9 cellular contexts compared by ENCODE assay signal in genomic region chr11:1640076-1640946, GRCh38. TPM values are rescaled to one million over a fixed set of nuclear protein-coding genes. Genes with fewer than 3 reads are reported as not detected.
DNase-seq lines count a peak whose midpoint lies in the region; ATAC-seq, FAIRE-seq and TF ChIP-seq lines count a peak whose summit lies in the region.
"Had no signal": no experiment of that assay in that cellular context is flagged by ENCODE, and none has a peak within 500 bp of the region (broad histone marks: within the 10 kb centered on the region; RNA-seq: fewer than 3 reads in every experiment).

No MANE protein-coding gene starts in this region.

- TF ChIP-seq POLR2A in H1 (IDR thresholded peaks at IDR 0.05; ENCODE audit: control extremely low read depth in 1 of 2, low read depth in 2 of 2, low read length in 2 of 2): no peak

- no peak overlapping the region for H3K4me3 ChIP-seq in H1 (ENCODE audit: extremely low read depth in 1 of 4, insufficient read depth in 2 of 4, low read depth in 3 of 4, low read length in 4 of 4)

- TF ChIP-seq EP300 in H1 (IDR thresholded peaks at IDR 0.05; ENCODE audit: borderline replicate concordance in 1 of 2, low read depth in 2 of 2, low read length in 2 of 2): no peak

- H3K36me3 ChIP-seq in H1 (ENCODE audit: control insufficient read depth in 2 of 4, insufficient read depth in 4 of 4, low read length in 3 of 4): no peaks in the 10 kb centered on the region

- H3K27me3 Mint-ChIP-seq in Calu3 (ENCODE audit: unreplicated experiment) (peaks cover 85% of the 10 kb centered on the region), nephron progenitor cell (ENCODE audit: low read depth, poor library complexity) (peaks cover 29% of the 10 kb centered on the region)

- no peak overlapping the region for H3K4ac ChIP-seq in H1 (replicated peaks; ENCODE audit: insufficient read length, low read depth, low read length)

- peak; percentile 42 to 60; a peak in 3 of 4 replicates for TF ChIP-seq RAD21 in H1 (IDR thresholded peaks at IDR 0.05 in 1 of 2, conservative IDR thresholded peaks at IDR 0.05 in 1 of 2; ENCODE audit: low read depth in 2 of 2, low read length in 2 of 2)

- no peaks in the 10 kb centered on the region; the same call in 1 of the 2 replicates for H3K23me2 ChIP-seq in H1 (ENCODE audit: low read depth, low read length)

- H3K27ac ChIP-seq in H1 (ENCODE audit: low read depth, low read length): no peak overlapping the region

- no peak for FAIRE-seq in H1 (lab: Jason Lieb, UNC)

- no peaks in the 10 kb centered on the region for H3K36me3 Mint-ChIP-seq in Calu3 (ENCODE audit: insufficient read depth, unreplicated experiment)
- H3K36me3 Mint-ChIP-seq in nephron progenitor cell (ENCODE audit: low read depth): no peaks in the 10 kb centered on the region

- H4K5ac ChIP-seq in H1 (ENCODE audit: insufficient read length, low read depth, low read length): no peak overlapping the region

- H4K20me1 ChIP-seq in H1 (replicated peaks in 1 of 2; ENCODE audit: control insufficient read depth in 1 of 2, insufficient read depth in 2 of 2, low read length in 2 of 2): no peaks in the 10 kb centered on the region

- no peak overlapping the region for H3K23ac ChIP-seq in H1 (ENCODE audit: insufficient read length)

- intact Hi-C loops in Calu3 (cut with micrococcal nuclease; ENCODE audit: unreplicated experiment): no loop called here

- no peak overlapping the region for H3K56ac ChIP-seq in H1 (replicated peaks; ENCODE audit: insufficient read length, low read depth, low read length)

- no peaks in the 10 kb centered on the region; a peak in 1 of 7 replicates for H3K4me1 ChIP-seq in H1 (replicated peaks in 1 of 4; ENCODE audit: control insufficient read depth in 3 of 4, insufficient read depth in 4 of 4, low read length in 3 of 4)

- peak overlapping the region; percentile 44; the same call in 1 of the 2 replicates for H2BK5ac ChIP-seq in H1 (ENCODE audit: low read depth, low read length)

- H2BK20ac ChIP-seq in H1 (ENCODE audit: low read length): no peak overlapping the region

- no peak overlapping the region for H2AK5ac ChIP-seq in H1 (ENCODE audit: low read depth, low read length)

- H3K9me3 Mint-ChIP-seq in Calu3 (ENCODE audit: low read depth, unreplicated experiment) (no peaks in the 10 kb centered on the region), nephron progenitor cell (no peaks in the 10 kb centered on the region)

- ATAC-seq in GM19328 (IDR thresholded peaks at IDR 0.05; ENCODE audit: unreplicated experiment) (no peak), GM19351 (IDR thresholded peaks at IDR 0.05; ENCODE audit: unreplicated experiment) (no peak), GM18511 (IDR thresholded peaks at IDR 0.05; ENCODE audit: unreplicated experiment) (no peak)

- H3K18ac ChIP-seq in H1 (ENCODE audit: extremely low read depth, low read length): no peak overlapping the region

- H4K8ac ChIP-seq in H1 (ENCODE audit: extremely low read depth, insufficient read depth, low read length): peak overlapping the region; percentile 20; the same call in 1 of the 2 replicates

- no peaks in the 10 kb centered on the region for H3K79me1 ChIP-seq in H1 (ENCODE audit: low read depth, low read length)

- 0 out of 2 replicates have a peak overlapping the region, but pooled peaks have one; percentile 34 for H2AFZ ChIP-seq in H1 (ENCODE audit: low read length)

- H2BK120ac ChIP-seq in H1 (replicated peaks; ENCODE audit: low read depth, low read length): no peak overlapping the region

- 0 out of 2 replicates have a peak overlapping the region, but pooled peaks have one; percentile 27 for H2BK12ac ChIP-seq in H1 (ENCODE audit: low read depth, low read length)

- H3K9ac ChIP-seq in H1 (replicated peaks in 1 of 4; ENCODE audit: extremely low read depth in 1 of 4, low read depth in 3 of 4, low read length in 3 of 4): no peak overlapping the region

- TF ChIP-seq CTCF in Calu3 (IDR thresholded peaks at IDR 0.05; ENCODE audit: unreplicated experiment) (peak; percentile 86), H1 (IDR thresholded peaks at IDR 0.05; ENCODE audit: control extremely low read depth in 1 of 3, insufficient read depth in 1 of 3, low read depth in 1 of 3, low read length in 3 of 3) (peak; percentile 86 to 92 (median 89)), nephron progenitor cell (IDR thresholded peaks at IDR 0.05) (peak; percentile 89)

- CTCF ChIA-PET in Calu3 (lab: Charles Lee): interaction anchor here (1.4 kb wide), 1 partner anchor 9 kb away, joined by 4 read pairs; no protein-coding TSS in a partner anchor
- CTCF ChIA-PET in H1 (lab: Charles Lee; ENCODE audit: partially characterized antibody): interaction anchor here (0.6 to 4.9 kb wide), 42 partner anchors 8 to 620 kb away, joined by 3 to 47 read pairs (median 4); partner anchors contain the start of genes KRTAP5-3 and KRTAP5-5

- peak; percentile 61 for DNase-seq in Calu3
- DNase-seq in HCEC 1CT: peak; percentile 9
- peak; percentile 47 for DNase-seq in SK-N-DZ (ENCODE audit: low spot score)
- peak; percentile 58 to 87 for DNase-seq in H1 (ENCODE audit: low read depth in 1 of 2, low spot score in 2 of 2)
- DNase-seq in nephron progenitor cell: peak; percentile 74

- H3K4me1 Mint-ChIP-seq in Calu3 (ENCODE audit: low read depth, unreplicated experiment) (no peaks in the 10 kb centered on the region), nephron progenitor cell (peaks cover 30% of the 10 kb centered on the region)

- BruUV-seq in Calu3 (replicated peaks; lab: Mats Ljungman, UMichigan): no TSS peak

- H3K27ac Mint-ChIP-seq in Calu3 (ENCODE audit: unreplicated experiment): no peak overlapping the region
- H3K27ac Mint-ChIP-seq in nephron progenitor cell: no peak overlapping the region

- no peak overlapping the region for H4K91ac ChIP-seq in H1 (replicated peaks; ENCODE audit: insufficient read length, low read length)

- no peak overlapping the region for H3K4me2 ChIP-seq in H1 (ENCODE audit: insufficient read depth in 1 of 2, low read depth in 2 of 2, low read length in 2 of 2)

- H2BK15ac ChIP-seq in H1 (ENCODE audit: low read length): no peak overlapping the region

- no peaks in the 10 kb centered on the region for H3K79me2 ChIP-seq in H1 (ENCODE audit: control insufficient read depth in 1 of 2, insufficient read depth in 2 of 2, low read length in 2 of 2)

- H3K4me3 Mint-ChIP-seq in Calu3 (ENCODE audit: low read depth, unreplicated experiment) (no peak overlapping the region), nephron progenitor cell (no peak overlapping the region)

- WGBS in H1 (ENCODE audit: extremely low coverage in 1 of 2, insufficient coverage in 1 of 2, insufficient read length in 1 of 2, insufficient replicate concordance in 2 of 2, low coverage in 1 of 2, low lambda C conversion rate in 2 of 2, missing lambda C conversion rate in 1 of 2), 2 experiments: 56% methylated on average over 31 of the region's 32 CpGs; no CpG with 5 or more reads in 1 of the 2 experiments

- no peaks in the 10 kb centered on the region for H3K9me3 ChIP-seq in H1 (ENCODE audit: insufficient read depth in 2 of 2, low read depth in 1 of 2, low read length in 1 of 2)

- no peaks in the 10 kb centered on the region; a peak in 1 of 7 replicates for H3K27me3 ChIP-seq in H1 (replicated peaks in 1 of 4; ENCODE audit: control insufficient read depth in 3 of 4, extremely low read depth in 1 of 4, insufficient read depth in 3 of 4, low read length in 3 of 4)

- POLR2A ChIA-PET in H1 (lab: Charles Lee; ENCODE audit: partially characterized antibody): no interaction called here

- H3K14ac ChIP-seq in H1 (ENCODE audit: insufficient read length): no peak overlapping the region

RNA-seq across cellular contexts. Expression of gene KRTAP5-5, which starts 10.7 kb away (rescaled TPM):
- total RNA-seq in Calu3 (2022): not detected in 2 replicates
- polyA plus RNA-seq in SK-N-DZ (2014; cell fraction: cytosol; rRNA removed): not detected in 2 replicates
- polyA plus RNA-seq in SK-N-DZ (2014; cell fraction: nucleus; rRNA removed): not detected in 2 replicates
- not detected in 2 replicates for total RNA-seq in H1 (2021; fragmentation: NEBNext Ultra II Directional; extraction: Animal tissue kit (Norgen Biotek cat#: 25700))
- polyA plus RNA-seq in H1 (2011; rRNA removed): 0.09 TPM in 1 of 2 replicates, not detected in the other
- not detected for polyA plus RNA-seq in H1 (2011; cell fraction: cytosol; rRNA removed)
- polyA plus RNA-seq in H1 (2011; cell fraction: nucleus; rRNA removed): not detected
- polyA plus RNA-seq in H1 (2012, experiment 1 of 2): not detected in 4 replicates
- not detected for polyA plus RNA-seq in H1 (2012, experiment 2 of 2)
- not detected for polyA plus RNA-seq in H1 (2013, experiment 1 of 2)
- not detected for polyA plus RNA-seq in H1 (2013, experiment 2 of 2)
- polyA minus RNA-seq in H1 (2011; rRNA and poly(A)+ RNA removed): not detected in 2 replicates
- not detected for polyA minus RNA-seq in H1 (2011; cell fraction: cytosol; rRNA and poly(A)+ RNA removed)
- polyA minus RNA-seq in H1 (2011; cell fraction: nucleus; rRNA and poly(A)+ RNA removed): not detected
- total RNA-seq: RPMI7951 had no signal

RNA-seq across cellular contexts. Expression of gene KRTAP5-4, which starts 18.4 kb away (rescaled TPM):
- not detected in 2 replicates for total RNA-seq in Calu3 (2022)
- polyA plus RNA-seq in SK-N-DZ (2014; cell fraction: cytosol; rRNA removed): not detected in 2 replicates
- polyA plus RNA-seq in SK-N-DZ (2014; cell fraction: nucleus; rRNA removed): not detected in 2 replicates
- not detected in 2 replicates for total RNA-seq in H1 (2021; fragmentation: NEBNext Ultra II Directional; extraction: Animal tissue kit (Norgen Biotek cat#: 25700))
- not detected in 2 replicates for polyA plus RNA-seq in H1 (2011; rRNA removed)
- not detected for polyA plus RNA-seq in H1 (2011; cell fraction: cytosol; rRNA removed)
- not detected for polyA plus RNA-seq in H1 (2011; cell fraction: nucleus; rRNA removed)
- not detected in 4 replicates for polyA plus RNA-seq in H1 (2012, experiment 1 of 2)
- not detected for polyA plus RNA-seq in H1 (2012, experiment 2 of 2)
- not detected for polyA plus RNA-seq in H1 (2013, experiment 1 of 2)
- not detected for polyA plus RNA-seq in H1 (2013, experiment 2 of 2)
- polyA minus RNA-seq in H1 (2011; rRNA and poly(A)+ RNA removed): not detected in 2 replicates
- not detected for polyA minus RNA-seq in H1 (2011; cell fraction: cytosol; rRNA and poly(A)+ RNA removed)
- not detected for polyA minus RNA-seq in H1 (2011; cell fraction: nucleus; rRNA and poly(A)+ RNA removed)
- total RNA-seq: RPMI7951 had no signal

RNA-seq across cellular contexts. Expression of gene KRTAP5-3, which starts 32.0 kb away (rescaled TPM):
- total RNA-seq in Calu3 (2022): not detected in 2 replicates
- polyA plus RNA-seq in SK-N-DZ (2014; cell fraction: cytosol; rRNA removed): not detected in 2 replicates
- polyA plus RNA-seq in SK-N-DZ (2014; cell fraction: nucleus; rRNA removed): not detected in 2 replicates
- total RNA-seq in H1 (2021; fragmentation: NEBNext Ultra II Directional; extraction: Animal tissue kit (Norgen Biotek cat#: 25700)): not detected in 2 replicates
- not detected in 2 replicates for polyA plus RNA-seq in H1 (2011; rRNA removed)
- polyA plus RNA-seq in H1 (2011; cell fraction: cytosol; rRNA removed): not detected
- polyA plus RNA-seq in H1 (2011; cell fraction: nucleus; rRNA removed): not detected
- polyA plus RNA-seq in H1 (2012, experiment 1 of 2): not detected in 4 replicates
- not detected for polyA plus RNA-seq in H1 (2012, experiment 2 of 2)
- polyA plus RNA-seq in H1 (2013, experiment 1 of 2): not detected
- polyA plus RNA-seq in H1 (2013, experiment 2 of 2): not detected
- not detected in 2 replicates for polyA minus RNA-seq in H1 (2011; rRNA and poly(A)+ RNA removed)
- not detected for polyA minus RNA-seq in H1 (2011; cell fraction: cytosol; rRNA and poly(A)+ RNA removed)
- polyA minus RNA-seq in H1 (2011; cell fraction: nucleus; rRNA and poly(A)+ RNA removed): not detected
- total RNA-seq: RPMI7951 had no signal

RNA-seq across cellular contexts. Expression of gene KRTAP5-2, which starts 42.2 kb away (rescaled TPM):
- total RNA-seq in Calu3 (2022): not detected in 2 replicates
- not detected in 2 replicates for polyA plus RNA-seq in SK-N-DZ (2014; cell fraction: cytosol; rRNA removed)
- not detected in 2 replicates for polyA plus RNA-seq in SK-N-DZ (2014; cell fraction: nucleus; rRNA removed)
- not detected in 2 replicates for total RNA-seq in H1 (2021; fragmentation: NEBNext Ultra II Directional; extraction: Animal tissue kit (Norgen Biotek cat#: 25700))
- polyA plus RNA-seq in H1 (2011; rRNA removed): not detected in 2 replicates
- not detected for polyA plus RNA-seq in H1 (2011; cell fraction: cytosol; rRNA removed)
- polyA plus RNA-seq in H1 (2011; cell fraction: nucleus; rRNA removed): not detected
- 0.25 TPM in 1 of 4 replicates, not detected in the others for polyA plus RNA-seq in H1 (2012, experiment 1 of 2)
- polyA plus RNA-seq in H1 (2012, experiment 2 of 2): not detected
- not detected for polyA plus RNA-seq in H1 (2013, experiment 1 of 2)
- polyA plus RNA-seq in H1 (2013, experiment 2 of 2): not detected
- polyA minus RNA-seq in H1 (2011; rRNA and poly(A)+ RNA removed): not detected in 2 replicates
- not detected for polyA minus RNA-seq in H1 (2011; cell fraction: cytosol; rRNA and poly(A)+ RNA removed)
- polyA minus RNA-seq in H1 (2011; cell fraction: nucleus; rRNA and poly(A)+ RNA removed): not detected
- total RNA-seq: RPMI7951 had no signal

RNA-seq across cellular contexts. Expression of gene KRTAP5-1, which starts 55.2 kb away (rescaled TPM):
- not detected in 2 replicates for total RNA-seq in Calu3 (2022)
- not detected in 2 replicates for polyA plus RNA-seq in SK-N-DZ (2014; cell fraction: cytosol; rRNA removed)
- not detected in 2 replicates for polyA plus RNA-seq in SK-N-DZ (2014; cell fraction: nucleus; rRNA removed)
- total RNA-seq in H1 (2021; fragmentation: NEBNext Ultra II Directional; extraction: Animal tissue kit (Norgen Biotek cat#: 25700)): not detected in 2 replicates
- polyA plus RNA-seq in H1 (2011; rRNA removed): not detected in 2 replicates
- polyA plus RNA-seq in H1 (2011; cell fraction: cytosol; rRNA removed): not detected
- polyA plus RNA-seq in H1 (2011; cell fraction: nucleus; rRNA removed): not detected
- polyA plus RNA-seq in H1 (2012, experiment 1 of 2): 0.27 TPM in 1 of 4 replicates, not detected in the others
- polyA plus RNA-seq in H1 (2012, experiment 2 of 2): not detected
- not detected for polyA plus RNA-seq in H1 (2013, experiment 1 of 2)
- not detected for polyA plus RNA-seq in H1 (2013, experiment 2 of 2)
- not detected in 2 replicates for polyA minus RNA-seq in H1 (2011; rRNA and poly(A)+ RNA removed)
- not detected for polyA minus RNA-seq in H1 (2011; cell fraction: cytosol; rRNA and poly(A)+ RNA removed)
- polyA minus RNA-seq in H1 (2011; cell fraction: nucleus; rRNA and poly(A)+ RNA removed): not detected
- total RNA-seq: RPMI7951 had no signal

Comparison
In these comparisons a context has a peak if more than half of its experiments do, and no peak if none do; other contexts are left out.
1. DNase-seq: peak in every context shown above with its lines; median percentile 74 in nephron progenitor cell; 72 in H1; 61 in Calu3; 47 in SK-N-DZ; 9 in HCEC 1CT.